1 cellular context compared by ENCODE assay signal in genomic region chr10:35019037-35019794, GRCh38.
TF ChIP-seq lines count a peak whose summit lies in the region.

No MANE protein-coding gene starts in this region.

TF ChIP-seq in WTC11, 78 proteins besides CTCF, POLR2A, EP300 and RAD21 (continued from another document):
- TF ChIP-seq MAX (CRISPR knock-in tag; IDR thresholded peaks at IDR 0.05) (no peak), NFE2L1 (CRISPR knock-in tag; IDR thresholded peaks at IDR 0.05) (no peak), ZNF317 (CRISPR knock-in tag; IDR thresholded peaks at IDR 0.05; ENCODE audit: borderline replicate concordance, low read depth) (no peak), NFYB (CRISPR knock-in tag; conservative IDR thresholded peaks at IDR 0.05; ENCODE audit: low read depth) (no peak), TEAD4 (CRISPR knock-in tag; IDR thresholded peaks at IDR 0.05) (no peak), NR2C2 (CRISPR knock-in tag; IDR thresholded peaks at IDR 0.05) (no peak)
